In the genomic region with DNA sequence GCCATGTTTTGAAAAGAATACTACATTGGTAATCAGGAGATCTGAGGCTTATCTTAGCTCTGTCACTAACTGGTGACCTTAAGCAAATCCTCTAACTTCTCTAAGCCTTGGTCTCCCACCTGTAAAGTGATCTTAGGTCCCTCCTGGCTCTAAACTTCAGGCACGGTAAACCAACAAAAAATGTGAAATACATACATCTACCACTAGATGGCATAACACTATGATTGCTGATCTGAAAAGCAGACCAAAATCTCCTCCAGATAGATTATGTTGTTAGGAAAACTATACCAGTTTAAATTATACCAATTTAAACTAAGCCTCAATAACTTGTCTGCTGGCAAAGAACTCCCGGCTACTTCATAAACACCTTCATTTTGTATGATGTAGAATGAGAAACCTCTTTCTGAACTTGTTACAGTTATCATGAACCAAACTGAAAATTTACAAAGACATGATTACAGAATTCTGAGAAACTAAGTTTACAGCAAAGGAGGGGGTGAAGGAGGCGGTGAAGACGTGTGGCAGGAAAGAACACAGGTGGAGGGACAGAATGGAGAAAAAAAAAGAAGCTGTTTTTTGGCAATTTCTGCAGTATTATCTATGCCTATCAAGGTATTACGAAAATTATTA, we compare ENCODE assay signal across 7 cellular contexts.
DNase-seq lines count a peak whose midpoint lies in the region; ATAC-seq and TF ChIP-seq lines count a peak whose summit lies in the region.

No MANE protein-coding gene starts in this region.

- H2AFZ ChIP-seq in IMR-90 (replicated peaks; ENCODE audit: low read length, poor library complexity), result no peak overlapping the region
- no peak overlapping the region for H2AFZ ChIP-seq in PC-3 (ENCODE audit: low read length)
- no peak overlapping the region for H2AFZ ChIP-seq in mesenchymal stem cell (ENCODE audit: low read depth, low read length)

- peaks cover 3% of the 10 kb centered on the region for H3K36me3 Mint-ChIP-seq in effector memory CD8-positive, alpha-beta T cell (ENCODE audit: insufficient read depth)

- CTCF ChIA-PET in GM10248 (lab: Yijun Ruan, JAX), result interaction anchor here (0.7 to 4.7 kb wide), 37 partner anchors 8 to 446 kb away, joined by 3 to 68 read pairs (median 4); a partner anchor contains a TSS
- CTCF ChIA-PET in IMR-90 (lab: Yijun Ruan, JAX), result interaction anchor here (0.6 to 1.4 kb wide), 5 partner anchors 10 to 443 kb away, joined by 3 to 4 read pairs (median 3); a partner anchor contains a TSS
- CTCF ChIA-PET in PC-3 (lab: Charles Lee), result no interaction called here

- no peak overlapping the region for H2BK12ac ChIP-seq in mesenchymal stem cell (ENCODE audit: low read length in 2 of 2)

- H3K9ac ChIP-seq in IMR-90 (ENCODE audit: low read depth, low read length) (peak overlapping the region; percentile 79; the same call in 1 of the 2 replicates), PC-3 (ENCODE audit: low read length) (no peak overlapping the region), mesenchymal stem cell (ENCODE audit: low read length) (peak overlapping the region; percentile 51)

- no peak overlapping the region; the same call in 1 of the 2 replicates for H3K23ac ChIP-seq in IMR-90 (ENCODE audit: low read depth, low read length)
- H3K23ac ChIP-seq in mesenchymal stem cell (ENCODE audit: low read length in 2 of 2), result no peak overlapping the region

- H4K20me1 ChIP-seq in IMR-90 (ENCODE audit: insufficient read depth, low read length) (peaks cover 11% of the 10 kb centered on the region; the same call in 1 of the 2 replicates), PC-3 (ENCODE audit: low read length) (no peaks in the 10 kb centered on the region)

- H3K4ac ChIP-seq in IMR-90 (ENCODE audit: low read depth, low read length), result peak overlapping the region; percentile 23; the same call in 1 of the 2 replicates
- H3K4ac ChIP-seq in mesenchymal stem cell (ENCODE audit: low read depth in 1 of 2, low read length in 2 of 2), result no peak overlapping the region

- H3K27me3 ChIP-seq in IMR-90 (ENCODE audit: control insufficient read depth, insufficient read depth, low read length) (no peaks in the 10 kb centered on the region), PC-3 (ENCODE audit: low read length) (no peaks in the 10 kb centered on the region), mesenchymal stem cell (ENCODE audit: control insufficient read depth in 1 of 2, insufficient read depth in 1 of 2, low read length in 2 of 2) (no peaks in the 10 kb centered on the region)

- H3K36me3 ChIP-seq in IMR-90 (ENCODE audit: control insufficient read depth, insufficient read depth, low read length) (no peaks in the 10 kb centered on the region; the same call in 1 of the 2 replicates), PC-3 (ENCODE audit: low read depth, low read length) (no peaks in the 10 kb centered on the region), mesenchymal stem cell (ENCODE audit: control insufficient read depth in 1 of 2, insufficient read depth in 2 of 2, low read depth in 1 of 2, low read length in 2 of 2) (no peaks in the 10 kb centered on the region)

- 0 out of 2 replicates have a peak, but pooled peaks cover 7% of the 10 kb centered on the region for H3K9me1 ChIP-seq in IMR-90 (ENCODE audit: insufficient read depth, low read length)

- dilution Hi-C loops in IMR-90 (cut with HindIII; ENCODE audit: low sequenced_read_pairs, unreplicated experiment), result no loop called here

- H4K8ac ChIP-seq in IMR-90 (ENCODE audit: low read depth in 2 of 2, low read length in 2 of 2), result peak overlapping the region in 1 of 2 experiments; percentile 82; a peak in 3 of 4 replicates
- no peak overlapping the region for H4K8ac ChIP-seq in mesenchymal stem cell (ENCODE audit: low read length)

- no CpG with 5 or more reads among the region's 5 CpGs for WGBS in IMR-90 (ENCODE audit: extremely low coverage in 2 of 2, insufficient read length in 1 of 2), 2 experiments
- 0% methylated on average over 1 of the region's 5 CpGs for WGBS in mesenchymal stem cell

- no peak overlapping the region for H3K27ac Mint-ChIP-seq in effector memory CD8-positive, alpha-beta T cell

- H3K14ac ChIP-seq in IMR-90 (replicated peaks; ENCODE audit: low read depth, low read length) (peak overlapping the region; percentile 73; the same call in 1 of the 2 replicates), mesenchymal stem cell (ENCODE audit: low read length in 2 of 2) (no peak overlapping the region)

- H3K4me1 ChIP-seq in IMR-90 (ENCODE audit: control insufficient read depth, insufficient read depth, low read length), result peaks cover 7% of the 10 kb centered on the region
- H3K4me1 ChIP-seq in PC-3 (ENCODE audit: insufficient read depth, low read length), result no peaks in the 10 kb centered on the region
- no peaks in the 10 kb centered on the region for H3K4me1 ChIP-seq in mesenchymal stem cell (ENCODE audit: control insufficient read depth, insufficient read depth, low read depth, low read length)

- H3K9me2 ChIP-seq in PC-3 (replicated peaks; ENCODE audit: low read length), result no peaks in the 10 kb centered on the region

- H2BK15ac ChIP-seq in IMR-90 (ENCODE audit: low read depth, low read length) (peak overlapping the region; percentile 72; the same call in 1 of the 3 replicates), mesenchymal stem cell (ENCODE audit: low read depth, poor library complexity, severe bottlenecking) (no peak overlapping the region)

- H2BK5ac ChIP-seq in IMR-90 (ENCODE audit: low read depth, low read length, poor library complexity, severe bottlenecking), result peak overlapping the region; percentile 14
- no peak overlapping the region for H2BK5ac ChIP-seq in mesenchymal stem cell (ENCODE audit: low read depth, low read length, poor library complexity, severe bottlenecking)

- no peak overlapping the region for H3K4me3 Mint-ChIP-seq in effector memory CD8-positive, alpha-beta T cell

- peaks cover 0 to 2% of the 10 kb centered on the region in 2 donors for H3K4me1 Mint-ChIP-seq in effector memory CD8-positive, alpha-beta T cell (ENCODE audit: low read depth in 2 of 2)

- POLR2A ChIA-PET in GM10248 (lab: Yijun Ruan, JAX), result no interaction called here
- POLR2A ChIA-PET in IMR-90 (lab: Charles Lee; ENCODE audit: unreplicated experiment), result no interaction called here
- POLR2A ChIA-PET in PC-3 (lab: Charles Lee; ENCODE audit: unreplicated experiment), result interaction anchor here (0.7 kb wide), 1 partner anchor 49 kb away, joined by 6 read pairs; no protein-coding TSS in a partner anchor

- TF ChIP-seq POLR2A in IMR-90 (IDR thresholded peaks at IDR 0.05; ENCODE audit: low read depth, low read length), result no peak

- H3K27me3 Mint-ChIP-seq in effector memory CD8-positive, alpha-beta T cell, result no peaks in the 10 kb centered on the region

- H2AK5ac ChIP-seq in IMR-90 (ENCODE audit: low read depth, low read length), result peak overlapping the region; percentile 81; the same call in 1 of the 2 replicates
- H2AK5ac ChIP-seq in mesenchymal stem cell (ENCODE audit: low read length, severe bottlenecking), result no peak overlapping the region

- H3K27ac ChIP-seq in IMR-90 (ENCODE audit: insufficient read depth, low read length), result peak overlapping the region; percentile 67
- no peak overlapping the region for H3K27ac ChIP-seq in PC-3 (ENCODE audit: low read length)
- H3K27ac ChIP-seq in mesenchymal stem cell (ENCODE audit: low read length, poor library complexity, severe bottlenecking), result no peak overlapping the region

- H2BK120ac ChIP-seq in IMR-90 (ENCODE audit: low read depth, low read length) (peak overlapping the region; percentile 63), mesenchymal stem cell (ENCODE audit: low read depth, low read length) (no peak overlapping the region)

- H4K91ac ChIP-seq in IMR-90 (ENCODE audit: insufficient read depth, low read depth, low read length) (no peak overlapping the region), mesenchymal stem cell (ENCODE audit: low read length) (no peak overlapping the region)

- H3K4me2 ChIP-seq in IMR-90 (ENCODE audit: low read depth, low read length) (peak overlapping the region; percentile 83), PC-3 (ENCODE audit: low read length) (no peak overlapping the region), mesenchymal stem cell (ENCODE audit: low read length, poor library complexity, severe bottlenecking) (no peak overlapping the region)

- ATAC-seq in IMR-90 (ENCODE audit: low read depth) (peak; percentile 77), PC-3 (peak; percentile 74), GM19035 (IDR thresholded peaks at IDR 0.05; ENCODE audit: unreplicated experiment) (no peak)
- peak; percentile 76 for ATAC-seq in effector memory CD8-positive, alpha-beta T cell (replicated peaks)

- H3K79me2 ChIP-seq in PC-3 (ENCODE audit: low read length), result peaks cover 26% of the 10 kb centered on the region

- H3K18ac ChIP-seq in IMR-90 (ENCODE audit: low read depth, low read length) (peak overlapping the region; percentile 94), mesenchymal stem cell (ENCODE audit: low read depth in 1 of 2, low read length in 2 of 2) (no peak overlapping the region)

- intact Hi-C loops in IMR-90 (cut with micrococcal nuclease), result loop anchor here (1.0 to 10.0 kb wide), 2 partner anchors 96 to 453 kb away; no protein-coding TSS in a partner anchor
- intact Hi-C loops in PC-3 (cut with micrococcal nuclease), result loop anchor here (1.0 kb wide), 1 partner anchor 99 kb away; no protein-coding TSS in a partner anchor

- peak overlapping the region; percentile 7; the same call in 1 of the 2 replicates for H3K4me3 ChIP-seq in IMR-90 (ENCODE audit: insufficient read depth, low read depth, low read length)
- H3K4me3 ChIP-seq in PC-3 (ENCODE audit: low read length), result no peak overlapping the region
- H3K4me3 ChIP-seq in mesenchymal stem cell (ENCODE audit: insufficient read depth in 1 of 2, low read depth in 1 of 2, low read length in 2 of 2), result no peak overlapping the region

- in situ Hi-C loops in IMR-90 (cut with MboI; ENCODE audit: low sequenced_read_pairs), result loop anchor here (5.0 to 25.0 kb wide), 2 partner anchors 94 to 529 kb away; no protein-coding TSS in a partner anchor

- peak; percentile 64 for TF ChIP-seq RAD21 in IMR-90 (IDR thresholded peaks at IDR 0.05; ENCODE audit: low read length)

- H2AK9ac ChIP-seq in IMR-90 (replicated peaks; ENCODE audit: low read depth, low read length, poor library complexity), result no peak overlapping the region

- H3K9me3 ChIP-seq in IMR-90 (ENCODE audit: control insufficient read depth, insufficient read depth, low read length), result peaks cover 2% of the 10 kb centered on the region; the same call in 1 of the 2 replicates
- no peaks in the 10 kb centered on the region for H3K9me3 ChIP-seq in PC-3 (ENCODE audit: low read length)
- H3K9me3 ChIP-seq in mesenchymal stem cell (ENCODE audit: control insufficient read depth, low read length), result peaks cover 15% of the 10 kb centered on the region

- H3F3A ChIP-seq in PC-3 (ENCODE audit: low read length, unreplicated experiment), result no peaks in the 10 kb centered on the region

- H3K79me1 ChIP-seq in IMR-90 (ENCODE audit: low read depth in 1 of 2, low read length in 2 of 2), result peaks cover 20 to 61% of the 10 kb centered on the region in 2 experiments
- peaks cover 9% of the 10 kb centered on the region for H3K79me1 ChIP-seq in mesenchymal stem cell (replicated peaks; ENCODE audit: low read length, poor library complexity, severe bottlenecking)

- TF ChIP-seq CTCF in GM10248 (IDR thresholded peaks at IDR 0.05; ENCODE audit: control extremely low read depth, extremely low read depth, low read depth, missing control alignments) (peak; percentile 67), IMR-90 (conservative IDR thresholded peaks at IDR 0.05; ENCODE audit: low read depth, low read length) (peak; percentile 61), PC-3 (conservative IDR thresholded peaks at IDR 0.05; ENCODE audit: low read depth, low read length) (peak; percentile 72)

- H3K9me3 Mint-ChIP-seq in effector memory CD8-positive, alpha-beta T cell, result peaks cover 4 to 7% of the 10 kb centered on the region in 2 donors

- DNase-seq in GM10248 (ENCODE audit: extremely low spot score), result peak; percentile 52
- DNase-seq in IMR-90, result peak; percentile 64
- peak; percentile 74 for DNase-seq in PC-3
- peak in 1 of 3 experiments; percentile 4 for DNase-seq in effector memory CD8-positive, alpha-beta T cell
- DNase-seq in mesenchymal stem cell, result peak; percentile 49
- DNase-seq in epidermal melanocyte (ENCODE audit: insufficient read length, low spot score), result no peak

- 0 out of 2 replicates have a peak overlapping the region, but pooled peaks have one; percentile 14 for H3K56ac ChIP-seq in IMR-90 (ENCODE audit: extremely low read depth, insufficient read depth, low read length)

- BruUV-seq in IMR-90 (replicated peaks; lab: Mats Ljungman, UMichigan), result no TSS peak
- BruUV-seq in PC-3 (replicated peaks; lab: Mats Ljungman, UMichigan), result no TSS peak

- peak overlapping the region; percentile 40; the same call in 1 of the 2 replicates for H4K5ac ChIP-seq in IMR-90 (ENCODE audit: low read depth, low read length)

- H2BK20ac ChIP-seq in IMR-90 (ENCODE audit: low read depth, low read length), result peak overlapping the region; percentile 64; the same call in 1 of the 2 replicates
